In genomic region chr2:186424265-186424664, GRCh38 we compare ENCODE assay signal across 25 cellular contexts.
"Had no signal": no experiment of that assay in that cellular context is flagged by ENCODE, and none has a peak within 500 bp of the region (broad histone marks: within the 10 kb centered on the region; RNA-seq: fewer than 3 reads in every experiment).

No MANE protein-coding gene starts in this region.

- H3K4me3 ChIP-seq: coronary artery, esophagus muscularis mucosa, pancreas, right lobe of liver, smooth muscle cell, suprapubic skin, transverse colon, vagina had no signal

- H3K27ac Mint-ChIP-seq: stimulated activated naive CD8-positive, alpha-beta T cell treated with anti-CD3 and anti-CD28 coated beads, Interleukin-15, amount 100 ng/mL, for 72 hours had no signal

- H3K27ac ChIP-seq: coronary artery, esophagus muscularis mucosa, neutrophil, pancreas, right lobe of liver, suprapubic skin, vagina had no signal

- H3K9me3 ChIP-seq: esophagus muscularis mucosa, neutrophil, pancreas, right lobe of liver, suprapubic skin, transverse colon, vagina had no signal

- H3K36me3 ChIP-seq: esophagus muscularis mucosa, neutrophil, pancreas, right lobe of liver, suprapubic skin, transverse colon, vagina had no signal

- H3K4me1 Mint-ChIP-seq: neural crest cell had no signal

- H3K27me3 Mint-ChIP-seq: naive thymus-derived CD8-positive, alpha-beta T cell; stimulated activated naive CD8-positive, alpha-beta T cell treated with anti-CD3 and anti-CD28 coated beads, Interleukin-15, amount 100 ng/mL, for 72 hours had no signal

- ATAC-seq: left lobe of liver; naive thymus-derived CD8-positive, alpha-beta T cell; pancreas; right lobe of liver; stimulated activated naive CD8-positive, alpha-beta T cell treated with anti-CD3 and anti-CD28 coated beads, Interleukin-15, amount 100 ng/mL, for 72 hours had no signal

- H3K4me2 ChIP-seq: smooth muscle cell had no signal

- DNase-seq: dermis blood vessel endothelial cell; effector memory CD4-positive, alpha-beta T cell; foreskin melanocyte; head of caudate nucleus; mammary epithelial cell; mesendoderm; midbrain; naive thymus-derived CD8-positive, alpha-beta T cell; pancreas; right lobe of liver; stimulated activated CD4-positive, alpha-beta T cell treated with anti-CD3 and anti-CD28 coated beads, Interleukin-12 subunit alpha, Interleukin-12 subunit beta, amount 100 ng/mL, for 4 hours; stimulated activated CD4-positive, alpha-beta T cell treated with anti-CD3 and anti-CD28 coated beads, Interleukin-1b, Interleukin-23, amount 100 ng/mL, for 48 hours; stimulated activated CD4-positive, alpha-beta T cell treated with anti-CD3 and anti-CD28 coated beads, Interleukin-4, amount 100 ng/mL, for 1 hour; stimulated activated CD8-positive, alpha-beta memory T cell treated with anti-CD3 and anti-CD28 coated beads, Interleukin-4, amount 100 ng/mL, for 48 hours; stimulated activated naive CD4-positive, alpha-beta T cell; stimulated activated naive CD8-positive, alpha-beta T cell treated with anti-CD3 and anti-CD28 coated beads, Interleukin-15, amount 100 ng/mL, for 72 hours; transverse colon had no signal

- H3K9me3 Mint-ChIP-seq: naive thymus-derived CD8-positive, alpha-beta T cell; neural crest cell; stimulated activated naive CD8-positive, alpha-beta T cell treated with anti-CD3 and anti-CD28 coated beads, Interleukin-15, amount 100 ng/mL, for 72 hours had no signal

- H3K27me3 ChIP-seq: esophagus muscularis mucosa, neutrophil, pancreas, right lobe of liver, suprapubic skin, transverse colon, vagina had no signal

- H3K4me3 Mint-ChIP-seq: neural crest cell; stimulated activated naive CD8-positive, alpha-beta T cell treated with anti-CD3 and anti-CD28 coated beads, Interleukin-15, amount 100 ng/mL, for 72 hours had no signal
